Comparison of ENCODE assay signal across 18 cellular contexts in the genomic region with DNA sequence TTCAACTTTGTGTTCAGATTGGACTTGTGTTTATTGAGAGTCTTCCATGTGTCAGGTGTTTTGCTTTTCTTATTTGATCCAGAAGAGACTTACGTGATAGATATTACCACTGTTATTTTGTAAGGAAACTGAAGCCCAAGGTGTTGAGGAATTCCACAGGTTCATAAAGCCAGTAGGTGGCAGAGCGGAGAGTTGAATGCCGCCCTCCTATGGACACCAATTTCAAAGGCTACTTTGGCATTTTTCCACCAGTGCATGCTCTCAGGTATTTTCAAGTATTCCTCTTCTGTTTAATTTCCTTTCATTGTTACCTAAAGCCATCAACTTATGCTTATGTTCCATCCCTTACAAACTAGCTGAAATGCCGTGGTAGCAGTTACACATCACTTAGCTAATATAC. TPM values are rescaled to one million over a fixed set of nuclear protein-coding genes. Genes with fewer than 3 reads are reported as not detected.
DNase-seq lines count a peak whose midpoint lies in the region; ATAC-seq and TF ChIP-seq lines count a peak whose summit lies in the region.
"Had no signal": no experiment of that assay in that cellular context is flagged by ENCODE, and none has a peak within 500 bp of the region (broad histone marks: within the 10 kb centered on the region; RNA-seq: fewer than 3 reads in every experiment).

No MANE protein-coding gene starts in this region.

- TF ChIP-seq CTCF in DND-41 (IDR thresholded peaks at IDR 0.05; ENCODE audit: borderline replicate concordance, extremely low read depth, low read length, poor library complexity, severe bottlenecking) (peak; percentile 19), WERI-Rb-1 (IDR thresholded peaks at IDR 0.05; ENCODE audit: low read depth, low read length) (peak; percentile 28; the same call in 1 of the 2 replicates), kidney epithelial cell (IDR thresholded peaks at IDR 0.05; ENCODE audit: insufficient read depth, low read length, poor library complexity, severe bottlenecking) (peak; percentile 11)

- no peak overlapping the region for H3K4ac ChIP-seq in neuronal stem cell (ENCODE audit: low read length)

- no peak overlapping the region for H4K91ac ChIP-seq in neuronal stem cell (ENCODE audit: low read depth, low read length, poor library complexity)

- H3K27me3 ChIP-seq in DND-41 (ENCODE audit: insufficient read depth, low read length, poor library complexity) (no peaks in the 10 kb centered on the region), WERI-Rb-1 (ENCODE audit: insufficient read depth, low read depth, severe bottlenecking) (no peaks in the 10 kb centered on the region), kidney epithelial cell (ENCODE audit: control insufficient read depth, insufficient read depth, low read length) (no peaks in the 10 kb centered on the region), neuronal stem cell (ENCODE audit: control insufficient read depth in 3 of 3, insufficient read depth in 3 of 3, low read depth in 1 of 3, low read length in 3 of 3) (no peaks in the 10 kb centered on the region)
- H3K27me3 ChIP-seq: BLaER1 treated with 17β-estradiol and CSF1 and Interleukin-3, amounts not matched to agents 10 nM and 100 nM; Peyer's patch had no signal

- H3K4me3 ChIP-seq in DND-41 (ENCODE audit: low read depth in 1 of 2, low read length in 2 of 2) (no peak overlapping the region), WERI-Rb-1 (ENCODE audit: low read depth, low read length) (no peak overlapping the region), kidney epithelial cell (ENCODE audit: low read depth, low read length) (no peak overlapping the region), neuronal stem cell (ENCODE audit: low read length in 2 of 2) (no peak overlapping the region)
- H3K4me3 ChIP-seq: BLaER1 treated with 17β-estradiol and CSF1 and Interleukin-3, amounts not matched to agents 10 nM and 100 nM; Peyer's patch had no signal

- H3K23ac ChIP-seq in neuronal stem cell (ENCODE audit: low read depth, low read length, poor library complexity): no peak overlapping the region

- H3K36me3 ChIP-seq in DND-41 (ENCODE audit: insufficient read depth, low read length): no peaks in the 10 kb centered on the region
- no peaks in the 10 kb centered on the region for H3K36me3 ChIP-seq in WERI-Rb-1
- no peaks in the 10 kb centered on the region for H3K36me3 ChIP-seq in kidney epithelial cell (ENCODE audit: control insufficient read depth, insufficient read depth, low read length)
- no peaks in the 10 kb centered on the region for H3K36me3 ChIP-seq in neuronal stem cell (replicated peaks in 1 of 2; ENCODE audit: control insufficient read depth in 2 of 2, insufficient read depth in 2 of 2, low read length in 2 of 2)
- H3K36me3 ChIP-seq: BLaER1 treated with 17β-estradiol and CSF1 and Interleukin-3, amounts not matched to agents 10 nM and 100 nM; Peyer's patch had no signal

- H3K27ac ChIP-seq in DND-41 (ENCODE audit: low read length) (no peak overlapping the region), WERI-Rb-1 (no peak overlapping the region), neuronal stem cell (replicated peaks; ENCODE audit: low read length) (no peak overlapping the region)
- H3K27ac ChIP-seq: BLaER1 treated with 17β-estradiol and CSF1 and Interleukin-3, amounts not matched to agents 10 nM and 100 nM; Peyer's patch had no signal

- H3K79me1 ChIP-seq in neuronal stem cell (ENCODE audit: low read depth, low read length): no peaks in the 10 kb centered on the region

- no peak overlapping the region for H3K18ac ChIP-seq in neuronal stem cell (ENCODE audit: low read length)

- DNase-seq in DND-41: no peak
- peak; percentile 8 for DNase-seq in HuH-7 (ENCODE audit: low spot score)
- no peak for DNase-seq in WERI-Rb-1
- DNase-seq in kidney epithelial cell (ENCODE audit: low read depth): no peak
- no peak for DNase-seq in neuronal stem cell (ENCODE audit: low spot score)
- no peak for DNase-seq in NCI-H2171 treated with DMSO at 0.1 percent for 48 hours (lab: John Stamatoyannopoulos, UW)
- DNase-seq: DMS79 treated with DMSO at 0.1 percent for 48 hours; erythroblast; islet precursor cell; NCI-H226; occipital lobe; Peyer's patch; stimulated activated CD4-positive, alpha-beta T cell treated with anti-CD3 and anti-CD28 coated beads, Interleukin-4, amount 100 ng/mL, for 4 hours had no signal

- no peak overlapping the region for H2BK12ac ChIP-seq in neuronal stem cell (ENCODE audit: low read length)

- H2AFZ ChIP-seq in DND-41 (ENCODE audit: low read depth, low read length): no peak overlapping the region
- H2AFZ ChIP-seq in neuronal stem cell (ENCODE audit: low read length): no peak overlapping the region

- H3K14ac ChIP-seq in neuronal stem cell (ENCODE audit: low read length): no peak overlapping the region

- no CpG with 5 or more reads among the region's 4 CpGs for WGBS in neuronal stem cell (ENCODE audit: extremely low coverage in 2 of 2, insufficient read length in 2 of 2, insufficient replicate concordance in 1 of 2), 2 donors

- H3K4me2 ChIP-seq in DND-41 (ENCODE audit: insufficient read depth, low read length): no peak overlapping the region
- no peak overlapping the region for H3K4me2 ChIP-seq in neuronal stem cell (ENCODE audit: insufficient read depth, low read length, poor library complexity, severe bottlenecking)
- H3K4me2 ChIP-seq: BLaER1 treated with 17β-estradiol and CSF1 and Interleukin-3, amounts not matched to agents 10 nM and 100 nM had no signal

- H3K4me1 ChIP-seq in DND-41 (ENCODE audit: insufficient read depth, low read length) (no peaks in the 10 kb centered on the region), neuronal stem cell (ENCODE audit: control insufficient read depth in 2 of 2, insufficient read depth in 1 of 2, low read depth in 1 of 2, low read length in 2 of 2) (no peaks in the 10 kb centered on the region)
- H3K4me1 ChIP-seq: Peyer's patch had no signal

- H3K9ac ChIP-seq in DND-41 (ENCODE audit: low read depth, low read length) (no peak overlapping the region), neuronal stem cell (ENCODE audit: low read depth, low read length, poor library complexity) (no peak overlapping the region)
- H3K9ac ChIP-seq: BLaER1 treated with 17β-estradiol and CSF1 and Interleukin-3, amounts not matched to agents 10 nM and 100 nM had no signal

- no peak overlapping the region for H2AK5ac ChIP-seq in neuronal stem cell (ENCODE audit: low read depth, low read length)

- no peaks in the 10 kb centered on the region for H4K20me1 ChIP-seq in DND-41 (ENCODE audit: insufficient read depth, low read length)
- H4K20me1 ChIP-seq: BLaER1 treated with 17β-estradiol and CSF1 and Interleukin-3, amounts not matched to agents 10 nM and 100 nM had no signal

- H2BK120ac ChIP-seq in neuronal stem cell (ENCODE audit: low read depth, low read length): no peak overlapping the region

- no peak overlapping the region for H2BK15ac ChIP-seq in neuronal stem cell (ENCODE audit: low read length)

- no peak overlapping the region for H2BK5ac ChIP-seq in neuronal stem cell (ENCODE audit: low read length)

- no peaks in the 10 kb centered on the region for H3K79me2 ChIP-seq in DND-41 (ENCODE audit: insufficient read depth, low read length)

- ATAC-seq in DND-41 (ENCODE audit: insufficient read depth, low read depth) (no peak), GM18867 (IDR thresholded peaks at IDR 0.05; ENCODE audit: unreplicated experiment) (no peak), GM21529 (IDR thresholded peaks at IDR 0.05; ENCODE audit: unreplicated experiment) (no peak)

- no peaks in the 10 kb centered on the region for H3K9me3 ChIP-seq in DND-41 (ENCODE audit: insufficient read depth, low read length, severe bottlenecking)
- H3K9me3 ChIP-seq in WERI-Rb-1 (ENCODE audit: severe bottlenecking): no peaks in the 10 kb centered on the region
- no peaks in the 10 kb centered on the region for H3K9me3 ChIP-seq in neuronal stem cell (replicated peaks in 1 of 2; ENCODE audit: control insufficient read depth in 2 of 2, insufficient read depth in 1 of 2, low read depth in 1 of 2, low read length in 2 of 2)
- H3K9me3 ChIP-seq: BLaER1 treated with 17β-estradiol and CSF1 and Interleukin-3, amounts not matched to agents 10 nM and 100 nM; Peyer's patch had no signal

- no peak overlapping the region for H4K8ac ChIP-seq in neuronal stem cell (ENCODE audit: low read depth, low read length)

RNA-seq across cellular contexts. Expression of a gene that starts 14.0 kb away (rescaled TPM):
- total RNA-seq in kidney epithelial cell: not detected in 2 replicates
- polyA plus RNA-seq in neuronal stem cell (2013, experiment 1 of 2): not detected
- polyA plus RNA-seq in neuronal stem cell (2013, experiment 2 of 2): not detected
- total RNA-seq: glomerular endothelial cell, HT1080, occipital lobe, Peyer's patch had no signal

RNA-seq across cellular contexts. Expression of a gene that starts 39.3 kb away (rescaled TPM):
- total RNA-seq in kidney epithelial cell: 7.3 and 19.3 TPM in 2 replicates
- polyA plus RNA-seq in neuronal stem cell (2013, experiment 1 of 2): 15.8 TPM
- polyA plus RNA-seq in neuronal stem cell (2013, experiment 2 of 2): 16.2 TPM
